In the genomic region with DNA sequence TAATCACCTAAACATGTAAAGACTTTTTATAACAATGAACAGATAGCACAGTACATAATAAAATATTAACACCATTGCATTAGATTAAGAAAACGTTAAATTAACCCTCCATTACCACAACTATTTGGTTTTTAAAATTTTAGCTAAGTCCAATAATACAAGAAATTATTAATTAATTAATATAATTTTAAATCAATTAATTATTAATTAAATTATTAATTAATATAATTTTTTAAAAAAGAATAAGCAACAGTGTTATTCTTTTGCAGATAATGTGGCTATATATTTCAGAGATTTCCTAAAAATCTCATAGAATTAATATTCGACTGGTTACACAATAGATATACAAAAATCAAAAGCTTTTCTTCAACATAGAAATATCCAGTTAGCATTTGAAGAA, we compare ENCODE assay signal across 27 cellular contexts.
"Had no signal": no experiment of that assay in that cellular context is flagged by ENCODE, and none has a peak within 500 bp of the region (broad histone marks: within the 10 kb centered on the region; RNA-seq: fewer than 3 reads in every experiment).

No MANE protein-coding gene starts in this region.

- DNase-seq: activated B cell treated with CpG ODN at 0.5 μM for 24 hours; activated CD4-positive, alpha-beta memory T cell treated with anti-CD3 and anti-CD28 coated beads, Interleukin-2, amount 10 ng/mL, durations not matched to agents 7 days and 5 days; activated CD4-positive, alpha-beta T cell treated with anti-CD3 and anti-CD28 coated beads for 48 hours; activated CD8-positive, alpha-beta memory T cell treated with anti-CD3 and anti-CD28 coated beads, Interleukin-2, amount 50 U/mL, for 48 hours; activated gamma-delta T cell; activated naive CD4-positive, alpha-beta T cell; activated naive CD4-positive, alpha-beta T cell treated with anti-CD3 and anti-CD28 coated beads, Interleukin-2, amount 10 ng/mL, durations not matched to agents 7 days and 5 days; activated naive CD8-positive, alpha-beta T cell treated with anti-CD3 and anti-CD28 coated beads, Interleukin-2, amount 10 ng/mL, durations not matched to agents 7 days and 5 days; activated T-cell treated with anti-CD3 and anti-CD28 coated beads for 4 hours; activated T-cell treated with anti-CD3 and anti-CD28 coated beads, Interleukin-2, amount 50 U/mL, for 4 hours; central memory CD4-positive, alpha-beta T cell; cerebellar nuclear complex; dorsolateral prefrontal cortex; effector memory CD4-positive, alpha-beta T cell; endodermal cell; erythroblast; foreskin keratinocyte; heart right ventricle; T-helper 2 cell had no signal

- H3K27ac ChIP-seq: ascending aorta, breast epithelium, cardiac muscle cell, coronary artery, dorsolateral prefrontal cortex, esophagus muscularis mucosa, foreskin keratinocyte, gastroesophageal sphincter, heart right ventricle, hepatocyte, VCaP had no signal

- H3K4me1 ChIP-seq: ascending aorta, breast epithelium, esophagus muscularis mucosa, foreskin keratinocyte, gastroesophageal sphincter, heart right ventricle had no signal

- H3K9me3 ChIP-seq: ascending aorta, breast epithelium, esophagus muscularis mucosa, gastroesophageal sphincter, heart right ventricle had no signal

- H3K4me3 ChIP-seq: ascending aorta, breast epithelium, cardiac muscle cell, coronary artery, dorsolateral prefrontal cortex, esophagus muscularis mucosa, gastroesophageal sphincter, heart right ventricle, hepatocyte had no signal

- H3K36me3 ChIP-seq: ascending aorta, breast epithelium, cardiac muscle cell, esophagus muscularis mucosa, gastroesophageal sphincter, heart right ventricle had no signal
